In genomic region chr10:1968257-1969025, GRCh38 we compare ENCODE assay signal across 25 cellular contexts.
A peak's percentile ranks its signal among the peaks of the same experiment; 100 is the strongest.
DNase-seq lines count a peak whose midpoint lies in the region; ATAC-seq and TF ChIP-seq lines count a peak whose summit lies in the region.
"Had no signal": no experiment of that assay in that cellular context is flagged by ENCODE, and none has a peak within 500 bp of the region (broad histone marks: within the 10 kb centered on the region; RNA-seq: fewer than 3 reads in every experiment).

No MANE protein-coding gene starts in this region.

- H3K27ac ChIP-seq in A673 (ENCODE audit: low read depth, low read length, poor library complexity, severe bottlenecking) (no peak overlapping the region), RWPE2 (ENCODE audit: poor library complexity, severe bottlenecking) (peak overlapping the region; percentile 16)
- H3K27ac ChIP-seq: GM23248, HL-60 had no signal

- H4K20me1 ChIP-seq in Loucy (ENCODE audit: insufficient read depth, low read length, poor library complexity, severe bottlenecking) = no peaks in the 10 kb centered on the region

- BruUV-seq in A673 (replicated peaks; lab: Mats Ljungman, UMichigan) = no TSS peak

- DNase-seq in A673 (ENCODE audit: low spot score) (peak; percentile 73), RWPE2 (ENCODE audit: low spot score) (no peak), epithelial cell of esophagus (ENCODE audit: low read depth) (peak; percentile 19), AG08396 (ENCODE audit: low spot score) (no peak), occipital lobe (lab: John Stamatoyannopoulos, UW) (no peak)
- no peak for DNase-seq in activated CD8-positive, alpha-beta memory T cell treated with anti-CD3 and anti-CD28 coated beads, Interleukin-2, amount 50 U/mL, for 4 hours
- DNase-seq: BE2C, DMS79, GM23248, KBM-7, NCI-H1048, NCI-H1436, NCI-H187 treated with DMSO at 0.1 percent for 48 hours, NCI-H2107, NCI-H2227 treated with DMSO at 0.1 percent for 48 hours, NCI-H510A treated with DMSO at 0.1 percent for 48 hours, NCI-H748 treated with DMSO at 0.1 percent for 48 hours, Right ventricle myocardium superior, SW 1271 had no signal

- no peaks in the 10 kb centered on the region for H3K79me2 ChIP-seq in Loucy (ENCODE audit: insufficient read depth, low read length)

- H3K4me3 ChIP-seq in A673 (ENCODE audit: low read depth, low read length, poor library complexity, severe bottlenecking) (no peak overlapping the region), Loucy (ENCODE audit: low read length, poor library complexity, severe bottlenecking) (no peak overlapping the region), RWPE2 (ENCODE audit: severe bottlenecking) (no peak overlapping the region), epithelial cell of esophagus (ENCODE audit: low read length) (no peak overlapping the region)
- H3K4me3 ChIP-seq: GM12878, GM23248, HAP-1 had no signal

- no peak overlapping the region for H3K9ac ChIP-seq in Loucy (ENCODE audit: low read depth, low read length, poor library complexity, severe bottlenecking)
- H3K9ac ChIP-seq: GM23248 had no signal

- no peaks in the 10 kb centered on the region for H3K36me3 ChIP-seq in A673 (ENCODE audit: insufficient read depth, low read length, poor library complexity, severe bottlenecking)
- H3K36me3 ChIP-seq in Loucy (ENCODE audit: insufficient read depth, low read length) = no peaks in the 10 kb centered on the region
- H3K36me3 ChIP-seq in RWPE2 (ENCODE audit: low read depth) = no peaks in the 10 kb centered on the region
- H3K36me3 ChIP-seq: BE2C, HAP-1 had no signal

- no peaks in the 10 kb centered on the region for H3F3A ChIP-seq in Loucy (ENCODE audit: low read depth)

- no peaks in the 10 kb centered on the region for H3K9me2 ChIP-seq in Loucy (replicated peaks; ENCODE audit: low read depth, low read length)

- intact Hi-C loops in A673 (cut with micrococcal nuclease; ENCODE audit: unreplicated experiment) = no loop called here

- no peak overlapping the region for H2AFZ ChIP-seq in Loucy (ENCODE audit: low read length)
- H2AFZ ChIP-seq: GM23248 had no signal

- ATAC-seq in RWPE2 (ENCODE audit: low read depth) (peak; percentile 74), SK-N-SH treated with all-trans-retinoic acid at 6 μM for 48 hours (no peak)
- ATAC-seq: GM12878, Panc1 had no signal

- H3K27me3 ChIP-seq in A673 (replicated peaks; ENCODE audit: insufficient read depth, low read depth, low read length, poor library complexity) (peaks cover 4% of the 10 kb centered on the region), Loucy (ENCODE audit: insufficient read depth, low read length, poor library complexity, severe bottlenecking) (no peaks in the 10 kb centered on the region), RWPE2 (ENCODE audit: insufficient read depth, poor library complexity, severe bottlenecking) (no peaks in the 10 kb centered on the region)
- H3K27me3 ChIP-seq: BE2C had no signal

- POLR2A ChIA-PET in A673 (lab: Charles Lee; ENCODE audit: low non-redundant PET) = no interaction called here

- no peak for TF ChIP-seq CTCF in A673 (conservative IDR thresholded peaks at IDR 0.05; ENCODE audit: low read depth, low read length)
- TF ChIP-seq CTCF in Loucy (conservative IDR thresholded peaks at IDR 0.05; ENCODE audit: low read length) = no peak
- TF ChIP-seq CTCF in RWPE2 (IDR thresholded peaks at IDR 0.05; ENCODE audit: poor library complexity, severe bottlenecking) = no peak
- TF ChIP-seq CTCF in epithelial cell of esophagus (IDR thresholded peaks at IDR 0.05; ENCODE audit: insufficient read depth, low read depth, low read length, missing control alignments) = no peak

- H3K4me1 ChIP-seq in A673 (ENCODE audit: insufficient read depth, low read length, poor library complexity, severe bottlenecking) (no peaks in the 10 kb centered on the region), Loucy (ENCODE audit: insufficient read depth, low read length, poor library complexity, severe bottlenecking) (peaks cover 17% of the 10 kb centered on the region), RWPE2 (ENCODE audit: insufficient read depth, poor library complexity, severe bottlenecking) (peaks cover 3% of the 10 kb centered on the region)
- H3K4me1 ChIP-seq: BE2C, HAP-1 had no signal

- peak overlapping the region; percentile 36 for H3K4me2 ChIP-seq in Loucy (ENCODE audit: low read depth, low read length, poor library complexity, severe bottlenecking)

- CTCF ChIA-PET in A673 (lab: Charles Lee) = no interaction called here

- H3K9me3 ChIP-seq in A673 (ENCODE audit: low read depth, low read length, poor library complexity, severe bottlenecking) (no peaks in the 10 kb centered on the region), Loucy (ENCODE audit: insufficient read depth, low read depth, low read length) (peaks cover 4% of the 10 kb centered on the region; the same call in 1 of the 2 replicates), RWPE2 (ENCODE audit: severe bottlenecking) (no peaks in the 10 kb centered on the region)
- H3K9me3 ChIP-seq: BE2C, HAP-1 had no signal

TF ChIP-seq in SK-N-SH treated with all-trans-retinoic acid at 6 μM for 48 hours, 23 proteins besides CTCF, POLR2A, EP300 and RAD21 (continues in another document):
- TF ChIP-seq, protein P1, sequence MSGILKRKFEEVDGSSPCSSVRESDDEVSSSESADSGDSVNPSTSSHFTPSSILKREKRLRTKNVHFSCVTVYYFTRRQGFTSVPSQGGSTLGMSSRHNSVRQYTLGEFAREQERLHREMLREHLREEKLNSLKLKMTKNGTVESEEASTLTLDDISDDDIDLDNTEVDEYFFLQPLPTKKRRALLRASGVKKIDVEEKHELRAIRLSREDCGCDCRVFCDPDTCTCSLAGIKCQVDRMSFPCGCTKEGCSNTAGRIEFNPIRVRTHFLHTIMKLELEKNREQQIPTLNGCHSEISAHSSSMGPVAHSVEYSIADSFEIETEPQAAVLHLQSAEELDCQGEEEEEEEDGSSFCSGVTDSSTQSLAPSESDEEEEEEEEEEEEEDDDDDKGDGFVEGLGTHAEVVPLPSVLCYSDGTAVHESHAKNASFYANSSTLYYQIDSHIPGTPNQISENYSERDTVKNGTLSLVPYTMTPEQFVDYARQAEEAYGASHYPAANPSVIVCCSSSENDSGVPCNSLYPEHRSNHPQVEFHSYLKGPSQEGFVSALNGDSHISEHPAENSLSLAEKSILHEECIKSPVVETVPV (CRISPR knock-in tag; IDR thresholded peaks at IDR 0.05) = no peak
- TF ChIP-seq ISL1 (CRISPR knock-in tag; IDR thresholded peaks at IDR 0.05) = no peak
- no peak for TF ChIP-seq PATZ1 (CRISPR knock-in tag; IDR thresholded peaks at IDR 0.05; ENCODE audit: borderline replicate concordance)
- no peak for TF ChIP-seq ZNF70 (CRISPR knock-in tag; IDR thresholded peaks at IDR 0.05)
- TF ChIP-seq ZNF565 (CRISPR knock-in tag; conservative IDR thresholded peaks at IDR 0.05; ENCODE audit: low read depth) = no peak
- no peak for TF ChIP-seq RARB (CRISPR knock-in tag; IDR thresholded peaks at IDR 0.05)
- no peak for TF ChIP-seq OSR1 (CRISPR knock-in tag; IDR thresholded peaks at IDR 0.05)
- TF ChIP-seq, protein P2, sequence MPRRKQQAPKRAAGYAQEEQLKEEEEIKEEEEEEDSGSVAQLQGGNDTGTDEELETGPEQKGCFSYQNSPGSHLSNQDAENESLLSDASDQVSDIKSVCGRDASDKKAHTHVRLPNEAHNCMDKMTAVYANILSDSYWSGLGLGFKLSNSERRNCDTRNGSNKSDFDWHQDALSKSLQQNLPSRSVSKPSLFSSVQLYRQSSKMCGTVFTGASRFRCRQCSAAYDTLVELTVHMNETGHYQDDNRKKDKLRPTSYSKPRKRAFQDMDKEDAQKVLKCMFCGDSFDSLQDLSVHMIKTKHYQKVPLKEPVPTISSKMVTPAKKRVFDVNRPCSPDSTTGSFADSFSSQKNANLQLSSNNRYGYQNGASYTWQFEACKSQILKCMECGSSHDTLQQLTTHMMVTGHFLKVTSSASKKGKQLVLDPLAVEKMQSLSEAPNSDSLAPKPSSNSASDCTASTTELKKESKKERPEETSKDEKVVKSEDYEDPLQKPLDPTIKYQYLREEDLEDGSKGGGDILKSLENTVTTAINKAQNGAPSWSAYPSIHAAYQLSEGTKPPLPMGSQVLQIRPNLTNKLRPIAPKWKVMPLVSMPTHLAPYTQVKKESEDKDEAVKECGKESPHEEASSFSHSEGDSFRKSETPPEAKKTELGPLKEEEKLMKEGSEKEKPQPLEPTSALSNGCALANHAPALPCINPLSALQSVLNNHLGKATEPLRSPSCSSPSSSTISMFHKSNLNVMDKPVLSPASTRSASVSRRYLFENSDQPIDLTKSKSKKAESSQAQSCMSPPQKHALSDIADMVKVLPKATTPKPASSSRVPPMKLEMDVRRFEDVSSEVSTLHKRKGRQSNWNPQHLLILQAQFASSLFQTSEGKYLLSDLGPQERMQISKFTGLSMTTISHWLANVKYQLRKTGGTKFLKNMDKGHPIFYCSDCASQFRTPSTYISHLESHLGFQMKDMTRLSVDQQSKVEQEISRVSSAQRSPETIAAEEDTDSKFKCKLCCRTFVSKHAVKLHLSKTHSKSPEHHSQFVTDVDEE (CRISPR knock-in tag; IDR thresholded peaks at IDR 0.05) = no peak
- no peak for TF ChIP-seq BACH2 (CRISPR knock-in tag; IDR thresholded peaks at IDR 0.05; ENCODE audit: borderline replicate concordance)

Comparison
In these comparisons a context has a peak if more than half of its experiments do, and no peak if none do; other contexts are left out.
1. DNase-seq: peak in A673 (single experiment) and epithelial cell of esophagus (single experiment); none in RWPE2 (single experiment), AG08396 (single experiment), occipital lobe (single experiment) and activated CD8-positive, alpha-beta memory T cell treated with anti-CD3 and anti-CD28 coated beads, Interleukin-2, amount 50 U/mL, for 4 hours (single experiment).